In the genomic region with DNA sequence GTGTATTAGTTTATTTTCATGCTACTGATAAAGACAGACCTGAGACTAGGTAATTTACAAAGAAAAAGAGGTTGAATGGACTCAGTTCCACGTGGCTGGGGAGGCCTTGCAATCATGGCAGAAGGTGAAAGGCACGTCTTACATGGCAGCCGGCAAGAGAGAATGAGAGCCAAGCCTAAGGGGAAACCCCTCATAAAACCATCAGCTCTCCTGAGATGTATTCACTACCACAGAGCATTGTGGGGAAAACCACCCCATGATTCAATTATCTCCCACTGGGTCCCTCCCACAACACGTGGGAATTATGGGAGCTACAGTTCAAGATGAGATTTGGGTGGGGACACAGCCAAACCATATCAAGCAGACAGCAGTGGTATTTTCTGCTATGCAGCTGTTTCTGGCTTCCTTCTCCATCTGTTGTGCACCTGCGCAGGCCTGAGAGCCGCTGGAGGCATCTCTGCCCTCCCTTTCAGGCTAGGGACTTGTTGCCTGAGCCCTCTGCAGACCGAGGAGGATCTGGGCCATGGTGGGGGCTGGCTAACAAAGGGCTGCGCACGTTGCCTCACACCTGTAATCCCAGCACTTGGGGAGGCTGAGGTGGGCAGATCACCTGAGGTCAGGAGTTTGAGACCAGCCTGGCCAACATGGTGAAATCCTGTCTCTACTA, we compare ENCODE assay signal across 7 cellular contexts. TPM values are rescaled to one million over a fixed set of nuclear protein-coding genes. Genes with fewer than 3 reads are reported as not detected.
DNase-seq lines count a peak whose midpoint lies in the region; ATAC-seq and TF ChIP-seq lines count a peak whose summit lies in the region.
"Not testable (repeated sequence)": the region's sequence is repeated elsewhere in the genome, so short reads cannot be mapped to it uniquely, and the experiment has no call there.

No MANE protein-coding gene starts in this region.

- H3K9me3 Mint-ChIP-seq in activated T-cell treated with anti-CD3 and anti-CD28 coated beads, Interleukin-2, amount 50 U/mL, for 24 hours; chondrocyte (ENCODE audit: low read depth); nephron progenitor cell: not testable (repeated sequence)

- peak overlapping the region; percentile 67 for H3K27ac ChIP-seq in C4-2B
- H3K27ac ChIP-seq in stomach = not testable (repeated sequence)

- H3K36me3 Mint-ChIP-seq in activated T-cell treated with anti-CD3 and anti-CD28 coated beads, Interleukin-2, amount 50 U/mL, for 24 hours (ENCODE audit: low read depth); chondrocyte (ENCODE audit: low read depth); nephron progenitor cell (ENCODE audit: low read depth): not testable (repeated sequence)

- DNase-seq in activated CD4-positive, CD25-positive, alpha-beta regulatory T cell treated with anti-CD3 and anti-CD28 coated beads, Interleukin-2, amount 50 U/mL, for 72 hours = peak; percentile 5
- DNase-seq in activated T-cell treated with anti-CD3 and anti-CD28 coated beads, Interleukin-2, amount 50 U/mL, for 24 hours = peak; percentile 7
- DNase-seq in chondrocyte (ENCODE audit: low spot score) (peak; percentile 42), left lobe of liver (ENCODE audit: low spot score) (peak; percentile 22), stomach (peak; percentile 10)
- DNase-seq in nephron progenitor cell = not testable (repeated sequence)

- not testable (repeated sequence) for ATAC-seq in left lobe of liver

- not testable (repeated sequence) for TF ChIP-seq CTCF in C4-2B (conservative IDR thresholded peaks at IDR 0.05); chondrocyte (IDR thresholded peaks at IDR 0.05); nephron progenitor cell (IDR thresholded peaks at IDR 0.05); stomach (IDR thresholded peaks at IDR 0.05)

- H3K4me1 Mint-ChIP-seq in activated T-cell treated with anti-CD3 and anti-CD28 coated beads, Interleukin-2, amount 50 U/mL, for 24 hours (ENCODE audit: low read depth); chondrocyte (ENCODE audit: low read depth): not testable (repeated sequence)
- H3K4me1 Mint-ChIP-seq in nephron progenitor cell = peaks cover 35% of the 10 kb centered on the region

- TF ChIP-seq POLR2A in stomach (IDR thresholded peaks at IDR 0.05) = not testable (repeated sequence)

- TF ChIP-seq EP300 in stomach (IDR thresholded peaks at IDR 0.05) = not testable (repeated sequence)

- intact Hi-C loops in stomach (cut with DNase I; ENCODE audit: low total_unique reads) = not testable (repeated sequence)

- H3K36me3 ChIP-seq in stomach = not testable (repeated sequence)

- not testable (repeated sequence) for H3K27ac Mint-ChIP-seq in activated T-cell treated with anti-CD3 and anti-CD28 coated beads, Interleukin-2, amount 50 U/mL, for 24 hours; chondrocyte (ENCODE audit: unreplicated experiment)
- H3K27ac Mint-ChIP-seq in nephron progenitor cell = peak overlapping the region; percentile 11

- not testable (repeated sequence) for H3K9me3 ChIP-seq in stomach

- H3K27me3 Mint-ChIP-seq in activated T-cell treated with anti-CD3 and anti-CD28 coated beads, Interleukin-2, amount 50 U/mL, for 24 hours; chondrocyte (ENCODE audit: low read depth); nephron progenitor cell (ENCODE audit: low read depth, poor library complexity): not testable (repeated sequence)

- 80 to 89% (median 88%) methylated on average over 9 of the region's 9 CpGs for WGBS in stomach, 5 donors

- H3K4me1 ChIP-seq in stomach = not testable (repeated sequence)

- peaks cover 0 to 12% (median 0%) of the 10 kb centered on the region in 3 donors for H3K27me3 ChIP-seq in stomach

- H3K4me3 Mint-ChIP-seq in activated T-cell treated with anti-CD3 and anti-CD28 coated beads, Interleukin-2, amount 50 U/mL, for 24 hours; chondrocyte (ENCODE audit: unreplicated experiment); nephron progenitor cell: not testable (repeated sequence)

- not testable (repeated sequence) for H3K4me3 ChIP-seq in stomach

RNA-seq across cellular contexts. Expression of a gene that starts 53.3 kb away (rescaled TPM):
- 21.0 to 27.9 TPM (median 26.8 TPM) in 3 replicates for total RNA-seq in chondrocyte
- total RNA-seq in left lobe of liver = 2.9 TPM
- total RNA-seq in stomach = 10 to 100 TPM in 2 of 5 donors, 1 to 10 TPM in 3; 5.8 to 21.1 (median 9.4) TPM
- polyA plus RNA-seq in stomach = 1 to 10 TPM; 3.9 to 7.0 (median 6.8) TPM
